12 cellular contexts compared by ENCODE assay signal in the genomic region with DNA sequence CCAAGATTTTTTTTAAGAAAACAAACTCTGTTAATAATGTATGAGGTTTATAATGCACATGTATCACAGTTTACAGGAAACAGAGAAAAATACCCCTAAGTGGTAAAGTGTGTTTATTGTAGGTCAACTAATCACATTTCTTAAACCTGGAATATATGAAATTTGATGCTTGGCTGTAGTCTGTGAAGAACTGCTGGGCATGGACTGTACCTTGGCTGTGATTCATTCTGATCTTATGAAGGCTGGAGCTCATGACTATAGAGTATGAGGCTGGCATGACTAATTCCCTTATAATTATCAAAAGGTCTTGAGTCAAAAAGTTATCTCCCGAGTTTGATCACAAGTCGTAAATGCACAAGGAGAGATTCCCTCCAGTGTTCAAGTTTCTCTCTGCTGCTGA.
DNase-seq lines count a peak whose midpoint lies in the region; ATAC-seq and TF ChIP-seq lines count a peak whose summit lies in the region.
"Had no signal": no experiment of that assay in that cellular context is flagged by ENCODE, and none has a peak within 500 bp of the region (broad histone marks: within the 10 kb centered on the region; RNA-seq: fewer than 3 reads in every experiment).

No MANE protein-coding gene starts in this region.

- no peaks in the 10 kb centered on the region for H3K9me3 ChIP-seq in thoracic aorta

- H3K4me1 ChIP-seq in foreskin keratinocyte (peaks cover 30% of the 10 kb centered on the region), thoracic aorta (ENCODE audit: control insufficient read depth in 1 of 2, low read depth in 2 of 2) (peaks cover 29 to 50% of the 10 kb centered on the region in 2 donors)

- H3K9me3 Mint-ChIP-seq in HFFc6: peaks cover 15% of the 10 kb centered on the region; the same call in 1 of the 2 replicates
- H3K9me3 Mint-ChIP-seq: stimulated activated effector memory CD8-positive, alpha-beta T cell treated with anti-CD3 and anti-CD28 coated beads, Interleukin-12 subunit alpha, Interleukin-12 subunit beta, amount 100 ng/mL, for 72 hours; T-helper 1 cell treated with Interleukin-12 subunit alpha and Interleukin-12 subunit beta and Interleukin-4 antibody, amounts not matched to agents 30 μg/mL and 1 μg/mL, for 36 hours had no signal

- intact Hi-C loops in lower leg skin (cut with DNase I; ENCODE audit: low total_unique reads): no loop called here

- H3K4me1 Mint-ChIP-seq in HFFc6 (ENCODE audit: low read depth): peaks cover 92% of the 10 kb centered on the region
- H3K4me1 Mint-ChIP-seq: stimulated activated effector memory CD8-positive, alpha-beta T cell treated with anti-CD3 and anti-CD28 coated beads, Interleukin-12 subunit alpha, Interleukin-12 subunit beta, amount 100 ng/mL, for 72 hours had no signal

- no peak overlapping the region for H3K4me3 ChIP-seq in thoracic aorta
- no peak overlapping the region for H3K4me3 ChIP-seq in lower leg skin (ENCODE audit: low read depth, poor library complexity, severe bottlenecking)
- H3K4me3 ChIP-seq: cardiac muscle cell had no signal

- peaks cover 5% of the 10 kb centered on the region; the same call in 1 of the 2 replicates for H3K27me3 Mint-ChIP-seq in HFFc6 (ENCODE audit: insufficient read depth)

- peak; percentile 91 for ATAC-seq in foreskin keratinocyte
- ATAC-seq in thoracic aorta (ENCODE audit: insufficient number of reproducible peaks, low FRiP score, low read depth): peak; percentile 83
- ATAC-seq: stimulated activated effector memory CD8-positive, alpha-beta T cell treated with anti-CD3 and anti-CD28 coated beads, Interleukin-12 subunit alpha, Interleukin-12 subunit beta, amount 100 ng/mL, for 72 hours had no signal

- H3K4me3 Mint-ChIP-seq in HFFc6: peak overlapping the region; percentile 80
- H3K4me3 Mint-ChIP-seq: stimulated activated effector memory CD8-positive, alpha-beta T cell treated with anti-CD3 and anti-CD28 coated beads, Interleukin-12 subunit alpha, Interleukin-12 subunit beta, amount 100 ng/mL, for 72 hours; T-helper 1 cell treated with Interleukin-12 subunit alpha and Interleukin-12 subunit beta and Interleukin-4 antibody, amounts not matched to agents 30 μg/mL and 1 μg/mL, for 36 hours had no signal

- peaks cover 21% of the 10 kb centered on the region for H3K36me3 Mint-ChIP-seq in HFFc6 (ENCODE audit: low read depth)
- H3K36me3 Mint-ChIP-seq: stimulated activated effector memory CD8-positive, alpha-beta T cell treated with anti-CD3 and anti-CD28 coated beads, Interleukin-12 subunit alpha, Interleukin-12 subunit beta, amount 100 ng/mL, for 72 hours had no signal

- no peaks in the 10 kb centered on the region for H3K36me3 ChIP-seq in thoracic aorta
- H3K36me3 ChIP-seq: cardiac muscle cell had no signal

- no peak for TF ChIP-seq POLR2A in lower leg skin (IDR thresholded peaks at IDR 0.05)

- peak overlapping the region; percentile 92 for H3K27ac Mint-ChIP-seq in HFFc6
- H3K27ac Mint-ChIP-seq: stimulated activated effector memory CD8-positive, alpha-beta T cell treated with anti-CD3 and anti-CD28 coated beads, Interleukin-12 subunit alpha, Interleukin-12 subunit beta, amount 100 ng/mL, for 72 hours; T-helper 1 cell treated with Interleukin-12 subunit alpha and Interleukin-12 subunit beta and Interleukin-4 antibody, amounts not matched to agents 30 μg/mL and 1 μg/mL, for 36 hours had no signal

- peak overlapping the region; percentile 76 for H3K27ac ChIP-seq in foreskin keratinocyte
- peak overlapping the region in 1 of 2 donors; percentile 71 for H3K27ac ChIP-seq in thoracic aorta
- H3K27ac ChIP-seq: cardiac muscle cell had no signal

- DNase-seq in HFFc6 (peak; percentile 91), amniotic stem cell (lab: John Stamatoyannopoulos, UW) (peak; percentile 84), foreskin keratinocyte (peak; percentile 81 to 91), thoracic aorta (ENCODE audit: low spot score) (no peak), RPMI8226 (no peak), lower leg skin (ENCODE audit: low spot score in 2 of 2) (no peak), HuH-7.5 (ENCODE audit: low spot score) (no peak)
- DNase-seq: activated CD8-positive, alpha-beta memory T cell treated with anti-CD3 and anti-CD28 coated beads, Interleukin-2, amount 50 U/mL, for 4 hours; NCI-H774 had no signal

- no peaks in the 10 kb centered on the region for H3K27me3 ChIP-seq in foreskin keratinocyte
- H3K27me3 ChIP-seq in thoracic aorta (replicated peaks; ENCODE audit: insufficient read depth): no peaks in the 10 kb centered on the region
- H3K27me3 ChIP-seq: cardiac muscle cell had no signal

- 20 to 32% methylated on average over 2 of the region's 2 CpGs for WGBS in lower leg skin, 2 donors

- TF ChIP-seq CTCF in HFFc6 (IDR thresholded peaks at IDR 0.05) (no peak), foreskin keratinocyte (conservative IDR thresholded peaks at IDR 0.05) (peak; percentile 17), thoracic aorta (IDR thresholded peaks at IDR 0.05) (no peak), lower leg skin (IDR thresholded peaks at IDR 0.05) (no peak)

Comparison
In these comparisons a context has a peak if more than half of its experiments do, and no peak if none do; other contexts are left out.
1. DNase-seq: peak in HFFc6 (single experiment), amniotic stem cell (single experiment) and foreskin keratinocyte (2 of 2); none in thoracic aorta (single experiment), RPMI8226 (single experiment), lower leg skin (0 of 2) and HuH-7.5 (single experiment).